In the genomic region with DNA sequence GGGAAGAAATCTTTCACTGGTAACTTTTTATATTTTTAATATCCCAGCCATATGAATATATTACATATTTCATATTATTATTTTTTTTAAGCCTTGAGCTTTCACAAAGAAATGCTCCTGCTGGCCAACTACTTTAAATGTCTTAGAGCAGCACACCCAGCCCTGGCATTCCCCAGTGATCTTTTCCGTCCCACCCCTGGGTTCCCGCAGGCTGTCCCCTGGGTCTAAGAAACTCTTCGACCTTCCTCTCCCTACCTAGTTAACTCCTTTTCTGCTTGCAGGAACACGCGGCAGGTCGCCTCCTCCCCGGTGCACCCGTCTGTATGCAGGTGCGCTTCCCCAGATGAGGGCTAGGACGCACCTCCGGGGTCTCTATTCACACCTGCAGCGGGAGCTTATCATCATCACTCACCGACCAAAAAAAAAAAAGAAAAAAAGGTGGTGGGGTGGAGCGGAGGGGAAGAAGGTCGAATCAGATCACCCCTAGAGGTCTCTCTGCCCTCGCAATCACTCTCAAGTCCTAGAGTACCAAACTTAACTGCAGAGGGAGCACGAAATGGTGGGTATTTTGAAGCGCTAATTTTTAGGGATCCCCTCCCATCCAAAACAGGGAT, we compare ENCODE assay signal across 8 cellular contexts. TPM values are rescaled to one million over a fixed set of nuclear protein-coding genes. Genes with fewer than 3 reads are reported as not detected.
DNase-seq lines count a peak whose midpoint lies in the region; ATAC-seq and TF ChIP-seq lines count a peak whose summit lies in the region.

No MANE protein-coding gene starts in this region.

- ATAC-seq in GM18520 (IDR thresholded peaks at IDR 0.05; ENCODE audit: unreplicated experiment) (peak; percentile 32), HG03025 (IDR thresholded peaks at IDR 0.05; ENCODE audit: low FRiP score, unreplicated experiment) (peak; percentile 48)
- ATAC-seq in activated CD8-positive, alpha-beta T cell treated with anti-CD3 and anti-CD28 coated beads, Interleukin-2, amount 10 ng/mL, durations not matched to agents 7 days and 5 days, result peak; percentile 77

- H3K4me1 ChIP-seq in BLaER1 treated with 17β-estradiol and CSF1 and Interleukin-3, amounts not matched to agents 10 nM and 100 nM, result peaks cover 0 to 32% (median 14%) of the 10 kb centered on the region in 10 experiments; a peak in 19 of 20 replicates
- H3K4me1 ChIP-seq in neuronal stem cell (ENCODE audit: control insufficient read depth in 2 of 2, insufficient read depth in 1 of 2, low read depth in 1 of 2, low read length in 2 of 2), result peaks cover 5 to 7% of the 10 kb centered on the region in 2 donors

- H3K4ac ChIP-seq in neuronal stem cell (ENCODE audit: low read length), result peak overlapping the region; percentile 95

- H3K27me3 Mint-ChIP-seq in activated CD8-positive, alpha-beta T cell treated with anti-CD3 and anti-CD28 coated beads, Interleukin-2, amount 10 ng/mL, durations not matched to agents 7 days and 5 days (ENCODE audit: low read depth), result no peaks in the 10 kb centered on the region

- no peaks in the 10 kb centered on the region for H3K27me3 ChIP-seq in BLaER1 treated with 17β-estradiol and CSF1 and Interleukin-3, amounts not matched to agents 10 nM and 100 nM
- H3K27me3 ChIP-seq in neuronal stem cell (ENCODE audit: control insufficient read depth in 3 of 3, insufficient read depth in 3 of 3, low read depth in 1 of 3, low read length in 3 of 3), result no peaks in the 10 kb centered on the region

- H3K18ac ChIP-seq in neuronal stem cell (ENCODE audit: low read length), result peak overlapping the region; percentile 99

- peak overlapping the region; percentile 95 for H2BK5ac ChIP-seq in neuronal stem cell (ENCODE audit: low read length)

- H3K9ac ChIP-seq in BLaER1 treated with 17β-estradiol and CSF1 and Interleukin-3, amounts not matched to agents 10 nM and 100 nM, result peak overlapping the region; percentile 90 to 95 (median 92)
- H3K9ac ChIP-seq in neuronal stem cell (ENCODE audit: low read depth, low read length, poor library complexity), result peak overlapping the region; percentile 98

- no peaks in the 10 kb centered on the region for H4K20me1 ChIP-seq in BLaER1 treated with 17β-estradiol and CSF1 and Interleukin-3, amounts not matched to agents 10 nM and 100 nM

- no peak overlapping the region for H2AK5ac ChIP-seq in neuronal stem cell (ENCODE audit: low read depth, low read length)

- no CpG with 5 or more reads among the region's 18 CpGs for WGBS in neuronal stem cell (ENCODE audit: extremely low coverage in 2 of 2, insufficient read length in 2 of 2, insufficient replicate concordance in 1 of 2), 2 donors

- peak overlapping the region; percentile 77 to 95 (median 91) for H3K4me2 ChIP-seq in BLaER1 treated with 17β-estradiol and CSF1 and Interleukin-3, amounts not matched to agents 10 nM and 100 nM
- peak overlapping the region; percentile 91 for H3K4me2 ChIP-seq in neuronal stem cell (ENCODE audit: insufficient read depth, low read length, poor library complexity, severe bottlenecking)

- H3K4me3 Mint-ChIP-seq in activated CD8-positive, alpha-beta T cell treated with anti-CD3 and anti-CD28 coated beads, Interleukin-2, amount 10 ng/mL, durations not matched to agents 7 days and 5 days, result peak overlapping the region; percentile 87

- no peaks in the 10 kb centered on the region for H3K9me3 ChIP-seq in BLaER1 treated with 17β-estradiol and CSF1 and Interleukin-3, amounts not matched to agents 10 nM and 100 nM (replicated peaks in 1 of 11)
- H3K9me3 ChIP-seq in neuronal stem cell (replicated peaks in 1 of 2; ENCODE audit: control insufficient read depth in 2 of 2, insufficient read depth in 1 of 2, low read depth in 1 of 2, low read length in 2 of 2), result no peaks in the 10 kb centered on the region

- peak overlapping the region; percentile 94 for H2AFZ ChIP-seq in neuronal stem cell (ENCODE audit: low read length)

- DNase-seq in NCI-H226, result peak; percentile 37
- DNase-seq in activated CD8-positive, alpha-beta T cell treated with anti-CD3 and anti-CD28 coated beads, Interleukin-2, amount 10 ng/mL, durations not matched to agents 7 days and 5 days, result peak; percentile 74
- DNase-seq in fibroblast of mammary gland (ENCODE audit: low read depth), result peak; percentile 44
- DNase-seq in neuronal stem cell (ENCODE audit: low spot score), result no peak
- no peak for DNase-seq in DMS153 (lab: John Stamatoyannopoulos, UW)

- no peak overlapping the region for H3K23ac ChIP-seq in neuronal stem cell (ENCODE audit: low read depth, low read length, poor library complexity)

- no peak overlapping the region for H2BK15ac ChIP-seq in neuronal stem cell (ENCODE audit: low read length)

- CTCF ChIA-PET in activated CD8-positive, alpha-beta T cell treated with anti-CD3 and anti-CD28 coated beads, Interleukin-2, amount 10 ng/mL, durations not matched to agents 7 days and 5 days (lab: Charles Lee), result interaction anchor here (1.2 to 1.9 kb wide), 2 partner anchors 47 to 57 kb away, joined by 4 read pairs; no protein-coding TSS in a partner anchor

- H2BK12ac ChIP-seq in neuronal stem cell (ENCODE audit: low read length), result no peak overlapping the region

- no peak overlapping the region for H4K91ac ChIP-seq in neuronal stem cell (ENCODE audit: low read depth, low read length, poor library complexity)

- no peaks in the 10 kb centered on the region for H3K9me3 Mint-ChIP-seq in activated CD8-positive, alpha-beta T cell treated with anti-CD3 and anti-CD28 coated beads, Interleukin-2, amount 10 ng/mL, durations not matched to agents 7 days and 5 days (ENCODE audit: insufficient read depth)

- peak overlapping the region; percentile 56 for H2BK120ac ChIP-seq in neuronal stem cell (ENCODE audit: low read depth, low read length)

- peak overlapping the region; percentile 72 to 97 (median 90) for H3K4me3 ChIP-seq in BLaER1 treated with 17β-estradiol and CSF1 and Interleukin-3, amounts not matched to agents 10 nM and 100 nM
- peak overlapping the region; percentile 93 for H3K4me3 ChIP-seq in fibroblast of mammary gland (ENCODE audit: control insufficient read depth, low read depth, low read length)
- peak overlapping the region; percentile 96 for H3K4me3 ChIP-seq in neuronal stem cell (ENCODE audit: low read length in 2 of 2)

- peak; percentile 21 for TF ChIP-seq CTCF in fibroblast of mammary gland (conservative IDR thresholded peaks at IDR 0.05; ENCODE audit: control insufficient read depth, insufficient read depth, low read depth, low read length)

- POLR2A ChIA-PET in activated CD8-positive, alpha-beta T cell treated with anti-CD3 and anti-CD28 coated beads, Interleukin-2, amount 10 ng/mL, durations not matched to agents 7 days and 5 days (lab: Charles Lee), result interaction anchor here (0.9 to 5.1 kb wide), 3 partner anchors 29 to 57 kb away, joined by 4 to 38 read pairs (median 5); no protein-coding TSS in a partner anchor

- peak overlapping the region; percentile 86 for H3K27ac Mint-ChIP-seq in activated CD8-positive, alpha-beta T cell treated with anti-CD3 and anti-CD28 coated beads, Interleukin-2, amount 10 ng/mL, durations not matched to agents 7 days and 5 days

- H3K27ac ChIP-seq in BLaER1 treated with 17β-estradiol and CSF1 and Interleukin-3, amounts not matched to agents 10 nM and 100 nM, result peak overlapping the region; percentile 86 to 96 (median 94)
- H3K27ac ChIP-seq in neuronal stem cell (replicated peaks; ENCODE audit: low read length), result peak overlapping the region; percentile 93

- H3K4me1 Mint-ChIP-seq in activated CD8-positive, alpha-beta T cell treated with anti-CD3 and anti-CD28 coated beads, Interleukin-2, amount 10 ng/mL, durations not matched to agents 7 days and 5 days (ENCODE audit: low read depth), result peaks cover 17% of the 10 kb centered on the region

- no peak overlapping the region for H4K8ac ChIP-seq in neuronal stem cell (ENCODE audit: low read depth, low read length)

- peaks cover 1% of the 10 kb centered on the region for H3K79me1 ChIP-seq in neuronal stem cell (ENCODE audit: low read depth, low read length)

- peaks cover 22% of the 10 kb centered on the region for H3K36me3 Mint-ChIP-seq in activated CD8-positive, alpha-beta T cell treated with anti-CD3 and anti-CD28 coated beads, Interleukin-2, amount 10 ng/mL, durations not matched to agents 7 days and 5 days (ENCODE audit: low read depth)

- no peak overlapping the region for H3K14ac ChIP-seq in neuronal stem cell (ENCODE audit: low read length)

- H3K36me3 ChIP-seq in BLaER1 treated with 17β-estradiol and CSF1 and Interleukin-3, amounts not matched to agents 10 nM and 100 nM, result peaks cover 11 to 25% (median 15%) of the 10 kb centered on the region in 11 experiments; a peak in 19 of 22 replicates
- H3K36me3 ChIP-seq in neuronal stem cell (replicated peaks in 1 of 2; ENCODE audit: control insufficient read depth in 2 of 2, insufficient read depth in 2 of 2, low read length in 2 of 2), result peaks cover 5 to 36% of the 10 kb centered on the region in 2 donors

RNA-seq across cellular contexts. Expression of a gene that starts 0.7 kb away (rescaled TPM):
- total RNA-seq in activated CD8-positive, alpha-beta T cell treated with anti-CD3 and anti-CD28 coated beads, Interleukin-2, amount 10 ng/mL, durations not matched to agents 7 days and 5 days, result 10 to 100 TPM; 22.8 to 25.3 TPM
- 36.6 TPM for polyA plus RNA-seq in neuronal stem cell (2013, experiment 1 of 2)
- 36.1 TPM for polyA plus RNA-seq in neuronal stem cell (2013, experiment 2 of 2)

RNA-seq across cellular contexts. Expression of a gene that starts 38.6 kb away (rescaled TPM):
- not detected for total RNA-seq in activated CD8-positive, alpha-beta T cell treated with anti-CD3 and anti-CD28 coated beads, Interleukin-2, amount 10 ng/mL, durations not matched to agents 7 days and 5 days
- 0.26 TPM for polyA plus RNA-seq in neuronal stem cell (2013, experiment 1 of 2)
- 0.26 TPM for polyA plus RNA-seq in neuronal stem cell (2013, experiment 2 of 2)

RNA-seq across cellular contexts. Expression of a gene that starts 57.8 kb away (rescaled TPM):
- 100 to 1,000 TPM; 154 to 161 TPM for total RNA-seq in activated CD8-positive, alpha-beta T cell treated with anti-CD3 and anti-CD28 coated beads, Interleukin-2, amount 10 ng/mL, durations not matched to agents 7 days and 5 days
- 43.6 TPM for polyA plus RNA-seq in neuronal stem cell (2013, experiment 1 of 2)
- polyA plus RNA-seq in neuronal stem cell (2013, experiment 2 of 2), result 43.0 TPM

Comparison
In these comparisons a context has a peak if more than half of its experiments do, and no peak if none do; other contexts are left out.
1. DNase-seq: peak in NCI-H226 (single experiment), activated CD8-positive, alpha-beta T cell treated with anti-CD3 and anti-CD28 coated beads, Interleukin-2, amount 10 ng/mL, durations not matched to agents 7 days and 5 days (single experiment) and fibroblast of mammary gland (single experiment); none in neuronal stem cell (single experiment) and DMS153 (single experiment).
2. Peak in every context shown above with its lines, with median percentiles within 50 percentile points of each other: H3K4me3 ChIP-seq and ATAC-seq.